ENCODE assay signal across 24 cellular contexts in genomic region chr7:22343612-22344011, GRCh38.
"Had no signal": no experiment of that assay in that cellular context is flagged by ENCODE, and none has a peak within 500 bp of the region (broad histone marks: within the 10 kb centered on the region; RNA-seq: fewer than 3 reads in every experiment).

No MANE protein-coding gene starts in this region.

- ATAC-seq: effector memory CD8-positive, alpha-beta T cell; esophagus mucosa; heart right ventricle; left cardiac atrium; lower lobe of right lung; mucosa of descending colon had no signal

- H3K27me3 ChIP-seq: colonic mucosa, foreskin keratinocyte, heart right ventricle had no signal

- H3K27ac ChIP-seq: colonic mucosa, epithelial cell of prostate, foreskin keratinocyte, gastroesophageal sphincter, heart right ventricle, left ventricle myocardium inferior, lower lobe of right lung had no signal

- H3K4me3 ChIP-seq: colonic mucosa, gastroesophageal sphincter, heart right ventricle, left ventricle myocardium inferior, lower lobe of right lung, mucosa of descending colon had no signal

- H3K9me3 Mint-ChIP-seq: dendritic cell treated with granulocyte-macrophage colony-stimulating factor and Interleukin-4, amounts not matched to agents 40 ng/mL and 50 ng/mL, for 4 days; effector memory CD8-positive, alpha-beta T cell had no signal

- H3K9me3 ChIP-seq: colonic mucosa, gastroesophageal sphincter, heart right ventricle, left ventricle myocardium inferior, lower lobe of right lung, mucosa of descending colon had no signal

- H3K4me1 ChIP-seq: gastroesophageal sphincter, left ventricle myocardium inferior, lower lobe of right lung had no signal

- H3K4me3 Mint-ChIP-seq: dendritic cell treated with granulocyte-macrophage colony-stimulating factor and Interleukin-4, amounts not matched to agents 40 ng/mL and 50 ng/mL, for 4 days; effector memory CD8-positive, alpha-beta T cell; endodermal cell; mesothelial cell of epicardium; naive B cell had no signal

- H3K4me1 Mint-ChIP-seq: mesothelial cell of epicardium had no signal

- DNase-seq: colonic mucosa; cortex of kidney; effector CD8-positive, alpha-beta T cell; effector memory CD8-positive, alpha-beta T cell; endodermal cell; erythroblast; foreskin keratinocyte; heart right ventricle; hippocampal formation; left cardiac atrium; left ventricle myocardium inferior; lower lobe of right lung; mesenchymal stem cell; mucosa of descending colon; naive B cell had no signal

- H3K36me3 Mint-ChIP-seq: mesothelial cell of epicardium had no signal

- FAIRE-seq: endometrium, frontal cortex, islet of Langerhans, keratinocyte had no signal

- H3K27ac Mint-ChIP-seq: dendritic cell treated with granulocyte-macrophage colony-stimulating factor and Interleukin-4, amounts not matched to agents 40 ng/mL and 50 ng/mL, for 4 days; effector memory CD8-positive, alpha-beta T cell; endodermal cell; mesothelial cell of epicardium had no signal

- H3K36me3 ChIP-seq: colonic mucosa, gastroesophageal sphincter, heart right ventricle, left ventricle myocardium inferior, lower lobe of right lung had no signal

- H3K27me3 Mint-ChIP-seq: dendritic cell treated with granulocyte-macrophage colony-stimulating factor and Interleukin-4, amounts not matched to agents 40 ng/mL and 50 ng/mL, for 4 days; naive B cell had no signal
